Comparison of ENCODE assay signal across 14 cellular contexts in genomic region chr12:11810962-11811361, GRCh38.
DNase-seq lines count a peak whose midpoint lies in the region; ATAC-seq and TF ChIP-seq lines count a peak whose summit lies in the region.
"Had no signal": no experiment of that assay in that cellular context is flagged by ENCODE, and none has a peak within 500 bp of the region (broad histone marks: within the 10 kb centered on the region; RNA-seq: fewer than 3 reads in every experiment).

No MANE protein-coding gene starts in this region.

- H3K27ac ChIP-seq in left ventricle myocardium inferior (replicated peaks) (peak overlapping the region; percentile 87), heart left ventricle (peak overlapping the region in 6 of 12 donors; percentile 12 to 89 (median 48)), ascending aorta (peak overlapping the region; percentile 76 to 82), transverse colon (peak overlapping the region; percentile 17 to 89 (median 80))

- DNase-seq in left ventricle myocardium inferior (no peak), heart left ventricle (no peak), ascending aorta (ENCODE audit: low spot score in 2 of 2) (no peak), mesothelial cell of epicardium (ENCODE audit: low spot score in 2 of 2, unreplicated experiment in 2 of 2) (no peak), transverse colon (no peak), NCI-H1048 (lab: John Stamatoyannopoulos, UW) (no peak)
- DNase-seq: activated T-cell treated with anti-CD3 and anti-CD28 coated beads for 4 hours, KBM-7, mesenchymal stem cell, NCI-H1417 treated with DMSO at 0.1 percent for 48 hours had no signal

- no peaks in the 10 kb centered on the region for H3K9me3 Mint-ChIP-seq in mesothelial cell of epicardium

- H3K27me3 ChIP-seq in left ventricle myocardium inferior (ENCODE audit: low read depth) (no peaks in the 10 kb centered on the region), heart left ventricle (no peaks in the 10 kb centered on the region), ascending aorta (no peaks in the 10 kb centered on the region), transverse colon (no peaks in the 10 kb centered on the region)
- H3K27me3 ChIP-seq: adrenal gland had no signal

- TF ChIP-seq EP300 in transverse colon (IDR thresholded peaks at IDR 0.05; ENCODE audit: low read depth) = no peak

- WGBS in heart left ventricle, 4 donors = 58 to 80% (median 63%) methylated on average over 3 of the region's 3 CpGs
- 37 to 48% methylated on average over 3 of the region's 3 CpGs for WGBS in transverse colon (ENCODE audit: low coverage in 1 of 2), 2 donors

- H3K4me3 Mint-ChIP-seq in mesothelial cell of epicardium = no peak overlapping the region

- ATAC-seq in heart left ventricle (no peak), HG03457 (IDR thresholded peaks at IDR 0.05; ENCODE audit: unreplicated experiment) (no peak), HG03460 (IDR thresholded peaks at IDR 0.05; ENCODE audit: unreplicated experiment) (no peak)
- ATAC-seq: Panc1 had no signal

- H3K4me1 ChIP-seq in left ventricle myocardium inferior (peaks cover 56% of the 10 kb centered on the region), heart left ventricle (peaks cover 4 to 78% (median 47%) of the 10 kb centered on the region in 12 donors), ascending aorta (peaks cover 5 to 40% of the 10 kb centered on the region in 2 donors), transverse colon (peaks cover 30 to 57% (median 38%) of the 10 kb centered on the region in 4 donors)

- H3K36me3 ChIP-seq in left ventricle myocardium inferior (no peaks in the 10 kb centered on the region), heart left ventricle (no peaks in the 10 kb centered on the region), ascending aorta (no peaks in the 10 kb centered on the region), transverse colon (no peaks in the 10 kb centered on the region)
- H3K36me3 ChIP-seq: adrenal gland had no signal

- H3K36me3 Mint-ChIP-seq in mesothelial cell of epicardium = no peaks in the 10 kb centered on the region

- in situ Hi-C loops in transverse colon (cut with MboI; ENCODE audit: low pct_ligation_motif_present in 1 of 4, low pct_unique_long_range_greater_than_20kb in 1 of 4, low sequenced_read_pairs in 3 of 4) = no loop called here

- H3K27me3 Mint-ChIP-seq in mesothelial cell of epicardium (ENCODE audit: low read depth) = no peaks in the 10 kb centered on the region

- H3K9me3 ChIP-seq in left ventricle myocardium inferior (replicated peaks) (no peaks in the 10 kb centered on the region), heart left ventricle (no peaks in the 10 kb centered on the region), ascending aorta (no peaks in the 10 kb centered on the region), transverse colon (no peaks in the 10 kb centered on the region)
- H3K9me3 ChIP-seq: adrenal gland had no signal

- H3K27ac Mint-ChIP-seq in mesothelial cell of epicardium = peak overlapping the region; percentile 62

- TF ChIP-seq POLR2A in heart left ventricle (IDR thresholded peaks at IDR 0.05) (no peak), transverse colon (IDR thresholded peaks at IDR 0.05) (no peak)

- TF ChIP-seq CTCF in left ventricle myocardium inferior (IDR thresholded peaks at IDR 0.05; ENCODE audit: borderline replicate concordance) (no peak), heart left ventricle (IDR thresholded peaks at IDR 0.05) (no peak), ascending aorta (IDR thresholded peaks at IDR 0.05) (no peak), mesothelial cell of epicardium (IDR thresholded peaks at IDR 0.05; ENCODE audit: unreplicated experiment) (no peak), transverse colon (IDR thresholded peaks at IDR 0.05) (no peak)

- H3K4me3 ChIP-seq in left ventricle myocardium inferior (no peak overlapping the region), heart left ventricle (no peak overlapping the region), ascending aorta (no peak overlapping the region), transverse colon (no peak overlapping the region)
- H3K4me3 ChIP-seq: adrenal gland had no signal

- H3K4me1 Mint-ChIP-seq in mesothelial cell of epicardium = peaks cover 39% of the 10 kb centered on the region

- intact Hi-C loops in left ventricle myocardium inferior (cut with micrococcal nuclease) = no loop called here
- intact Hi-C loops in heart left ventricle (cut with DNase I) = loop anchor here in 4 of 10 donors (5.0 to 10.0 kb wide), 4 partner anchors 44 to 156 kb away; no protein-coding TSS in a partner anchor
- intact Hi-C loops in ascending aorta (cut with DNase I) = no loop called here
- intact Hi-C loops in transverse colon (cut with DNase I; ENCODE audit: low total_unique reads) = no loop called here
